9 cellular contexts compared by ENCODE assay signal in the genomic region with DNA sequence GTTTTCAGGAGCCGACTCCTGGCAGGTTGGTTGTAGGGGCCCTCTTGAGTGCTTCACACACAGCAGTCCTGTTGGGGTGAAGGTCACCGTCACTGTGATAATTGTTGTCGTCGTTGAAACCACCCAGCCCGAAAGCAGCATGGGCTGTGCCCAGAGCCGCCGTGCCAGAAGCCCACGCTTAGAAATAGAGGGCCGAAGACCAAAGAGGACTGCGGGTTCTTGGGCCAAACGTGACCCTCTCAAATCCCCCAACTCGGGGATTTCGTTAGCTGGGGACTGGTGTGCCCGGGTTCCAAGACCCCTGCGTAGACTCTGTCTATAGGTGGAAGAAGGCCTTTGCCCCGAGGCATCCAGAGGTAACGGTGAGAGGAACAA. TPM values are rescaled to one million over a fixed set of nuclear protein-coding genes. Genes with fewer than 3 reads are reported as not detected.
DNase-seq lines count a peak whose midpoint lies in the region; ATAC-seq and TF ChIP-seq lines count a peak whose summit lies in the region.
"Had no signal": no experiment of that assay in that cellular context is flagged by ENCODE, and none has a peak within 500 bp of the region (broad histone marks: within the 10 kb centered on the region; RNA-seq: fewer than 3 reads in every experiment).

No MANE protein-coding gene starts in this region.

- H3K36me3 ChIP-seq in brain microvascular endothelial cell (replicated peaks) (no peaks in the 10 kb centered on the region), tibial artery (no peaks in the 10 kb centered on the region)

- H3K4me3 Mint-ChIP-seq in activated naive CD4-positive, alpha-beta T cell treated with anti-CD3 and anti-CD28 coated beads, Interleukin-2, amount 10 ng/mL, durations not matched to agents 7 days and 5 days, result peak overlapping the region; percentile 88
- H3K4me3 Mint-ChIP-seq in mesothelial cell of epicardium, result peak overlapping the region; percentile 88

- H3K4me1 ChIP-seq in tibial artery, result peaks cover 0 to 16% (median 9%) of the 10 kb centered on the region in 4 donors

- no peaks in the 10 kb centered on the region for H3K9me3 Mint-ChIP-seq in activated naive CD4-positive, alpha-beta T cell treated with anti-CD3 and anti-CD28 coated beads, Interleukin-2, amount 10 ng/mL, durations not matched to agents 7 days and 5 days
- H3K9me3 Mint-ChIP-seq in activated naive CD4-positive, alpha-beta T cell treated with anti-CD3 and anti-CD28 coated beads, Interleukin-2, amount 50 U/mL, for 72 hours, result no peaks in the 10 kb centered on the region
- H3K9me3 Mint-ChIP-seq in mesothelial cell of epicardium, result peaks cover 11% of the 10 kb centered on the region

- CTCF ChIA-PET in activated naive CD4-positive, alpha-beta T cell treated with anti-CD3 and anti-CD28 coated beads, Interleukin-2, amount 10 ng/mL, durations not matched to agents 7 days and 5 days (lab: Charles Lee), result interaction anchor here (0.7 to 5.9 kb wide), 29 partner anchors 10 to 658 kb away, joined by 3 to 78 read pairs (median 7); a partner anchor contains a TSS

- DNase-seq in activated naive CD4-positive, alpha-beta T cell treated with anti-CD3 and anti-CD28 coated beads, Interleukin-2, amount 10 ng/mL, durations not matched to agents 7 days and 5 days, result no peak
- no peak for DNase-seq in activated naive CD4-positive, alpha-beta T cell treated with anti-CD3 and anti-CD28 coated beads, Interleukin-2, amount 50 U/mL, for 72 hours (ENCODE audit: low spot score in 2 of 2)
- no peak for DNase-seq in brain microvascular endothelial cell
- DNase-seq in mesothelial cell of epicardium (ENCODE audit: low spot score in 2 of 2, unreplicated experiment in 2 of 2), result no peak
- no peak for DNase-seq in tibial artery
- no peak for DNase-seq in AML-193 (lab: John Stamatoyannopoulos, UW)
- DNase-seq in head of caudate nucleus, result no peak
- DNase-seq: NCI-H187 treated with DMSO at 0.1 percent for 48 hours had no signal

- peaks cover 22% of the 10 kb centered on the region for H3K4me1 Mint-ChIP-seq in activated naive CD4-positive, alpha-beta T cell treated with anti-CD3 and anti-CD28 coated beads, Interleukin-2, amount 10 ng/mL, durations not matched to agents 7 days and 5 days
- peaks cover 2% of the 10 kb centered on the region for H3K4me1 Mint-ChIP-seq in mesothelial cell of epicardium

- no peaks in the 10 kb centered on the region for H3K9me3 ChIP-seq in tibial artery

- intact Hi-C loops in tibial artery (cut with DNase I; ENCODE audit: low total_unique reads) (loop anchor here (5.0 to 10.0 kb wide), 3 partner anchors 33 to 253 kb away; a partner anchor contains a TSS), head of caudate nucleus (cut with DNase I) (loop anchor here (5.0 to 10.0 kb wide), 3 partner anchors 223 to 785 kb away; a partner anchor contains a TSS)

- no peak overlapping the region for H3K27ac Mint-ChIP-seq in activated naive CD4-positive, alpha-beta T cell treated with anti-CD3 and anti-CD28 coated beads, Interleukin-2, amount 10 ng/mL, durations not matched to agents 7 days and 5 days
- peak overlapping the region in 1 of 2 donors; percentile 93 for H3K27ac Mint-ChIP-seq in activated naive CD4-positive, alpha-beta T cell treated with anti-CD3 and anti-CD28 coated beads, Interleukin-2, amount 50 U/mL, for 72 hours
- no peak overlapping the region for H3K27ac Mint-ChIP-seq in mesothelial cell of epicardium

- no peak for ATAC-seq in activated naive CD4-positive, alpha-beta T cell treated with anti-CD3 and anti-CD28 coated beads, Interleukin-2, amount 50 U/mL, for 72 hours
- no peak for ATAC-seq in HG02870 (IDR thresholded peaks at IDR 0.05; ENCODE audit: unreplicated experiment)

- H3K27me3 Mint-ChIP-seq in activated naive CD4-positive, alpha-beta T cell treated with anti-CD3 and anti-CD28 coated beads, Interleukin-2, amount 10 ng/mL, durations not matched to agents 7 days and 5 days, result peaks cover 21% of the 10 kb centered on the region
- peaks cover 23% of the 10 kb centered on the region for H3K27me3 Mint-ChIP-seq in mesothelial cell of epicardium (ENCODE audit: low read depth)

- TF ChIP-seq CTCF in brain microvascular endothelial cell (IDR thresholded peaks at IDR 0.05; ENCODE audit: low read depth, low read length, missing control alignments) (no peak), mesothelial cell of epicardium (IDR thresholded peaks at IDR 0.05; ENCODE audit: unreplicated experiment) (no peak), tibial artery (IDR thresholded peaks at IDR 0.05) (no peak)

- H3K27ac ChIP-seq in brain microvascular endothelial cell (no peak overlapping the region), tibial artery (peak overlapping the region; percentile 94 to 99)

- no peaks in the 10 kb centered on the region for H3K36me3 Mint-ChIP-seq in activated naive CD4-positive, alpha-beta T cell treated with anti-CD3 and anti-CD28 coated beads, Interleukin-2, amount 10 ng/mL, durations not matched to agents 7 days and 5 days
- no peaks in the 10 kb centered on the region for H3K36me3 Mint-ChIP-seq in activated naive CD4-positive, alpha-beta T cell treated with anti-CD3 and anti-CD28 coated beads, Interleukin-2, amount 50 U/mL, for 72 hours
- H3K36me3 Mint-ChIP-seq in mesothelial cell of epicardium, result no peaks in the 10 kb centered on the region

- H3K4me3 ChIP-seq in brain microvascular endothelial cell (ENCODE audit: low read depth, low read length) (peak overlapping the region; percentile 67), tibial artery (peak overlapping the region; percentile 70 to 73)

- in situ Hi-C loops in brain microvascular endothelial cell (cut with HindIII; ENCODE audit: low pct_ligation_motif_present, low sequenced_read_pairs), result no loop called here

- H3K27me3 ChIP-seq in brain microvascular endothelial cell (replicated peaks) (no peaks in the 10 kb centered on the region), tibial artery (peaks cover 0 to 6% of the 10 kb centered on the region in 2 donors)

RNA-seq across cellular contexts. Expression of a gene that starts 7.5 kb away (rescaled TPM):
- total RNA-seq in activated naive CD4-positive, alpha-beta T cell treated with anti-CD3 and anti-CD28 coated beads, Interleukin-2, amount 50 U/mL, for 72 hours, result 1 to 10 TPM in 1 of 2 donors, under 1 TPM in 1; 0.19 to 1.5 TPM
- total RNA-seq in mesothelial cell of epicardium, result 39.4 to 42.1 TPM (median 40.2 TPM) in 3 replicates

Comparison
In these comparisons a context has a peak if more than half of its experiments do, and no peak if none do; other contexts are left out.
1. RNA of a gene that starts 7.5 kb away (total RNA-seq): 39.4 to 42.1 TPM in mesothelial cell of epicardium; 0.19 to 1.5 TPM in activated naive CD4-positive, alpha-beta T cell treated with anti-CD3 and anti-CD28 coated beads, Interleukin-2, amount 50 U/mL, for 72 hours; every median in the first group is over 10 times any median in the second.